1 cellular context compared by ENCODE assay signal in the genomic region with DNA sequence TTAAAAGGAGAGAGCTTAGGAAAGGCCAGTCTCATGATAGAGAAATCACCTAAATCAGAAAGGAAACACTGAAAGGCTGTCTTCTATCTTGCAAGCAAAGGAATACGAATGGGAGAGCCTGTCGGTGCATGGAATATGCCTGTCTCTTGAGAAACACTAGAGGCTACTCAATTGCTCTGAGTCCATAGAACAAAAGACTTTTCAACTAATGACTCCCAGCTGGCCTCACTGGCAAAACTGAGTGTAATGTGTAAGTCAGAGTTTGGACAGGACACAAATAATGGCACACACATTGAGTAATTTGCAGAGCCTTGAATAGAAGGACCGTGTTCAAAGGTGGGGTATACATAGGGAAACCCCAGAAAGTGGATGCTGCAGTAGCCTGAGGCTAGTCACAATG.
TF ChIP-seq lines count a peak whose summit lies in the region.

No MANE protein-coding gene starts in this region.

TF ChIP-seq in IMR-90, 13 proteins besides CTCF, POLR2A, EP300 and RAD21:
- TF ChIP-seq FOS (IDR thresholded peaks at IDR 0.05; ENCODE audit: low read depth, low read length) = no peak
- no peak for TF ChIP-seq MAFK (IDR thresholded peaks at IDR 0.05; ENCODE audit: low read depth, low read length)
- no peak for TF ChIP-seq RCOR1 (IDR thresholded peaks at IDR 0.05; ENCODE audit: insufficient replicate concordance, low read length)
- TF ChIP-seq RFX5 (IDR thresholded peaks at IDR 0.05; ENCODE audit: low read depth, low read length) = no peak
- TF ChIP-seq MXI1 (IDR thresholded peaks at IDR 0.05; ENCODE audit: borderline replicate concordance, low read depth, low read length) = no peak
- no peak for TF ChIP-seq CEBPB (IDR thresholded peaks at IDR 0.05; ENCODE audit: low read depth, low read length)
- TF ChIP-seq, protein P1, sequence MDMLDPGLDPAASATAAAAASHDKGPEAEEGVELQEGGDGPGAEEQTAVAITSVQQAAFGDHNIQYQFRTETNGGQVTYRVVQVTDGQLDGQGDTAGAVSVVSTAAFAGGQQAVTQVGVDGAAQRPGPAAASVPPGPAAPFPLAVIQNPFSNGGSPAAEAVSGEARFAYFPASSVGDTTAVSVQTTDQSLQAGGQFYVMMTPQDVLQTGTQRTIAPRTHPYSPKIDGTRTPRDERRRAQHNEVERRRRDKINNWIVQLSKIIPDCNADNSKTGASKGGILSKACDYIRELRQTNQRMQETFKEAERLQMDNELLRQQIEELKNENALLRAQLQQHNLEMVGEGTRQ (IDR thresholded peaks at IDR 0.05; ENCODE audit: low read depth, low read length) = no peak
- TF ChIP-seq SMC3 (IDR thresholded peaks at IDR 0.05; ENCODE audit: low read depth, low read length) = no peak
- no peak for TF ChIP-seq MAZ (IDR thresholded peaks at IDR 0.05; ENCODE audit: borderline replicate concordance, low read depth, low read length)
- TF ChIP-seq NFE2L2 (IDR thresholded peaks at IDR 0.05; ENCODE audit: low read depth, low read length) = no peak
- no peak for TF ChIP-seq BHLHE40 (IDR thresholded peaks at IDR 0.05; ENCODE audit: low read depth, low read length)
- TF ChIP-seq CHD1 (IDR thresholded peaks at IDR 0.05; ENCODE audit: low read depth, low read length) = no peak
- TF ChIP-seq, protein P2, sequence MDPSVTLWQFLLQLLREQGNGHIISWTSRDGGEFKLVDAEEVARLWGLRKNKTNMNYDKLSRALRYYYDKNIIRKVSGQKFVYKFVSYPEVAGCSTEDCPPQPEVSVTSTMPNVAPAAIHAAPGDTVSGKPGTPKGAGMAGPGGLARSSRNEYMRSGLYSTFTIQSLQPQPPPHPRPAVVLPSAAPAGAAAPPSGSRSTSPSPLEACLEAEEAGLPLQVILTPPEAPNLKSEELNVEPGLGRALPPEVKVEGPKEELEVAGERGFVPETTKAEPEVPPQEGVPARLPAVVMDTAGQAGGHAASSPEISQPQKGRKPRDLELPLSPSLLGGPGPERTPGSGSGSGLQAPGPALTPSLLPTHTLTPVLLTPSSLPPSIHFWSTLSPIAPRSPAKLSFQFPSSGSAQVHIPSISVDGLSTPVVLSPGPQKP (IDR thresholded peaks at IDR 0.05; ENCODE audit: borderline replicate concordance, low read depth, low read length) = no peak
